In genomic region chr7:18829518-18830252, GRCh38 we compare ENCODE assay signal across 13 cellular contexts.
DNase-seq lines count a peak whose midpoint lies in the region; ATAC-seq and TF ChIP-seq lines count a peak whose summit lies in the region.
"Had no signal": no experiment of that assay in that cellular context is flagged by ENCODE, and none has a peak within 500 bp of the region (broad histone marks: within the 10 kb centered on the region; RNA-seq: fewer than 3 reads in every experiment).

No MANE protein-coding gene starts in this region.

- H3K79me2 ChIP-seq in Loucy (ENCODE audit: insufficient read depth, low read length): no peaks in the 10 kb centered on the region

- no peaks in the 10 kb centered on the region for H3F3A ChIP-seq in Loucy (ENCODE audit: low read depth)

- H3K9me3 Mint-ChIP-seq in mesothelial cell of epicardium: no peaks in the 10 kb centered on the region

- in situ Hi-C loops in brain microvascular endothelial cell (cut with HindIII; ENCODE audit: low pct_ligation_motif_present, low sequenced_read_pairs): no loop called here
- in situ Hi-C loops in G401 (cut with HindIII; ENCODE audit: low sequenced_read_pairs): no loop called here

- H3K4me3 Mint-ChIP-seq in mesothelial cell of epicardium: peak overlapping the region; percentile 11
- H3K4me3 Mint-ChIP-seq: CD8-positive, alpha-beta memory T cell had no signal

- H3K4me3 ChIP-seq in AG10803 (ENCODE audit: low read length) (no peak overlapping the region), Loucy (ENCODE audit: low read length, poor library complexity, severe bottlenecking) (no peak overlapping the region), brain microvascular endothelial cell (ENCODE audit: low read depth, low read length) (no peak overlapping the region)
- H3K4me3 ChIP-seq: cardiac muscle cell, thoracic aorta had no signal

- peaks cover 15% of the 10 kb centered on the region for H3K4me1 ChIP-seq in Loucy (ENCODE audit: insufficient read depth, low read length, poor library complexity, severe bottlenecking)

- H3K36me3 Mint-ChIP-seq in mesothelial cell of epicardium: no peaks in the 10 kb centered on the region
- H3K36me3 Mint-ChIP-seq: CD8-positive, alpha-beta memory T cell had no signal

- no peaks in the 10 kb centered on the region for H4K20me1 ChIP-seq in Loucy (ENCODE audit: insufficient read depth, low read length, poor library complexity, severe bottlenecking)

- no peaks in the 10 kb centered on the region for H3K9me2 ChIP-seq in Loucy (replicated peaks; ENCODE audit: low read depth, low read length)

- H2AFZ ChIP-seq in Loucy (ENCODE audit: low read length): 0 out of 2 replicates have a peak overlapping the region, but pooled peaks have one; percentile 9

- H3K27ac ChIP-seq in brain microvascular endothelial cell: no peak overlapping the region
- H3K27ac ChIP-seq: cardiac muscle cell, thoracic aorta had no signal

- no peaks in the 10 kb centered on the region for H3K9me3 ChIP-seq in Loucy (ENCODE audit: insufficient read depth, low read depth, low read length)
- H3K9me3 ChIP-seq: thoracic aorta had no signal

- no peak for TF ChIP-seq CTCF in AG10803 (conservative IDR thresholded peaks at IDR 0.05; ENCODE audit: low read length)
- TF ChIP-seq CTCF in Loucy (conservative IDR thresholded peaks at IDR 0.05; ENCODE audit: low read length): no peak
- no peak for TF ChIP-seq CTCF in brain microvascular endothelial cell (IDR thresholded peaks at IDR 0.05; ENCODE audit: low read depth, low read length, missing control alignments)
- no peak for TF ChIP-seq CTCF in mesothelial cell of epicardium (IDR thresholded peaks at IDR 0.05; ENCODE audit: unreplicated experiment)

- DNase-seq in AG10803 (ENCODE audit: low read depth): peak; percentile 81
- peak; percentile 60 for DNase-seq in brain microvascular endothelial cell
- DNase-seq in mesothelial cell of epicardium (ENCODE audit: low spot score in 2 of 2, unreplicated experiment in 2 of 2): no peak
- DNase-seq in NCI-H82 (lab: John Stamatoyannopoulos, UW): no peak
- no peak for DNase-seq in NK-92 treated with Interleukin-12 subunit alpha and Interleukin-12 subunit beta, amount 100 ng/mL, for 24 hours (lab: John Stamatoyannopoulos, UW)
- no peak for DNase-seq in G401 (ENCODE audit: low spot score)
- DNase-seq: CD8-positive, alpha-beta memory T cell had no signal

- no peak for ATAC-seq in HG02571 (IDR thresholded peaks at IDR 0.05; ENCODE audit: unreplicated experiment)
- ATAC-seq: left lobe of liver, Panc1 had no signal

- H3K27me3 ChIP-seq in Loucy (ENCODE audit: insufficient read depth, low read length, poor library complexity, severe bottlenecking) (no peaks in the 10 kb centered on the region), brain microvascular endothelial cell (replicated peaks) (no peaks in the 10 kb centered on the region)
- H3K27me3 ChIP-seq: cardiac muscle cell had no signal

- no peak overlapping the region for H3K9ac ChIP-seq in Loucy (ENCODE audit: low read depth, low read length, poor library complexity, severe bottlenecking)

- no peak overlapping the region for H3K4me2 ChIP-seq in Loucy (ENCODE audit: low read depth, low read length, poor library complexity, severe bottlenecking)

- H3K36me3 ChIP-seq in Loucy (ENCODE audit: insufficient read depth, low read length) (no peaks in the 10 kb centered on the region), brain microvascular endothelial cell (replicated peaks) (no peaks in the 10 kb centered on the region)
- H3K36me3 ChIP-seq: cardiac muscle cell, thoracic aorta had no signal

- no peaks in the 10 kb centered on the region for H3K27me3 Mint-ChIP-seq in mesothelial cell of epicardium (ENCODE audit: low read depth)
- H3K27me3 Mint-ChIP-seq: CD8-positive, alpha-beta memory T cell had no signal

- H3K27ac Mint-ChIP-seq in mesothelial cell of epicardium: peak overlapping the region; percentile 95
- H3K27ac Mint-ChIP-seq: CD8-positive, alpha-beta memory T cell had no signal

- peaks cover 51% of the 10 kb centered on the region for H3K4me1 Mint-ChIP-seq in mesothelial cell of epicardium
- H3K4me1 Mint-ChIP-seq: CD8-positive, alpha-beta memory T cell had no signal

Comparison
In these comparisons a context has a peak if more than half of its experiments do, and no peak if none do; other contexts are left out.
1. DNase-seq: peak in AG10803 (single experiment) and brain microvascular endothelial cell (single experiment); none in mesothelial cell of epicardium (0 of 2), NCI-H82 (single experiment), NK-92 treated with Interleukin-12 subunit alpha and Interleukin-12 subunit beta, amount 100 ng/mL, for 24 hours (single experiment) and G401 (single experiment).